13 cellular contexts compared by ENCODE assay signal in genomic region chr1:244945109-244945671, GRCh38.
A peak's percentile ranks its signal among the peaks of the same experiment; 100 is the strongest.
DNase-seq lines count a peak whose midpoint lies in the region; ATAC-seq and TF ChIP-seq lines count a peak whose summit lies in the region.
"Had no signal": no experiment of that assay in that cellular context is flagged by ENCODE, and none has a peak within 500 bp of the region (broad histone marks: within the 10 kb centered on the region; RNA-seq: fewer than 3 reads in every experiment).

No MANE protein-coding gene starts in this region.

- H3K27me3 Mint-ChIP-seq in stimulated activated naive CD8-positive, alpha-beta T cell treated with anti-CD3 and anti-CD28 coated beads, Interleukin-15, amount 100 ng/mL, for 72 hours = peaks cover 10% of the 10 kb centered on the region

- no peak overlapping the region for H3K9ac ChIP-seq in SK-N-SH
- H3K9ac ChIP-seq: neural progenitor cell had no signal

- no peaks in the 10 kb centered on the region for H3K4me1 ChIP-seq in SK-N-SH (ENCODE audit: control insufficient read depth in 1 of 2, insufficient read depth in 2 of 2, low read depth in 1 of 2, low read length in 1 of 2)
- H3K4me1 ChIP-seq: BE2C, neural progenitor cell had no signal

- H3K9me3 ChIP-seq in SK-N-SH = no peaks in the 10 kb centered on the region
- H3K9me3 ChIP-seq: BE2C had no signal

- no peak overlapping the region for H3K4me3 Mint-ChIP-seq in stimulated activated naive CD8-positive, alpha-beta T cell treated with anti-CD3 and anti-CD28 coated beads, Interleukin-15, amount 100 ng/mL, for 72 hours
- H3K4me3 Mint-ChIP-seq: neural progenitor cell had no signal

- no peaks in the 10 kb centered on the region for H3F3A ChIP-seq in SK-N-SH (replicated peaks; ENCODE audit: insufficient read depth)

- H3K27ac Mint-ChIP-seq in stimulated activated naive CD8-positive, alpha-beta T cell treated with anti-CD3 and anti-CD28 coated beads, Interleukin-15, amount 100 ng/mL, for 72 hours = no peak overlapping the region
- H3K27ac Mint-ChIP-seq: neural progenitor cell had no signal

- no peak overlapping the region for H3K4me2 ChIP-seq in SK-N-SH
- H3K4me2 ChIP-seq: neural progenitor cell had no signal

- H3K4me1 Mint-ChIP-seq in stimulated activated naive CD8-positive, alpha-beta T cell treated with anti-CD3 and anti-CD28 coated beads, Interleukin-15, amount 100 ng/mL, for 72 hours = no peaks in the 10 kb centered on the region
- H3K4me1 Mint-ChIP-seq: neural progenitor cell had no signal

- TF ChIP-seq RAD21 in SK-N-SH (IDR thresholded peaks at IDR 0.05; ENCODE audit: low read length) = no peak

- DNase-seq in GM10266 (ENCODE audit: extremely low spot score) = peak; percentile 32
- DNase-seq in SK-N-SH = no peak
- DNase-seq in stimulated activated naive CD4-positive, alpha-beta T cell (lab: John Stamatoyannopoulos, UW) = no peak
- DNase-seq in stimulated activated naive CD8-positive, alpha-beta T cell treated with anti-CD3 and anti-CD28 coated beads, Interleukin-15, amount 100 ng/mL, for 72 hours = no peak
- DNase-seq in NCI-H2227 (lab: John Stamatoyannopoulos, UW; ENCODE audit: unreplicated experiment) = no peak
- DNase-seq: activated naive CD4-positive, alpha-beta T cell treated with Interleukin-2 at 50 U/mL for 16 hours; BE2C; Kasumi-1; PC-3 had no signal

- POLR2A ChIA-PET in SK-N-SH (lab: Yijun Ruan, JAX) = no interaction called here

- no peak overlapping the region for H2AFZ ChIP-seq in SK-N-SH (ENCODE audit: low read depth)
- H2AFZ ChIP-seq: neural progenitor cell had no signal

- CTCF ChIA-PET in SK-N-SH (lab: Yijun Ruan, JAX) = interaction anchor here (0.8 kb wide), 1 partner anchor 97 kb away, joined by 3 read pairs; no protein-coding TSS in a partner anchor

- H3K79me2 ChIP-seq in SK-N-SH (ENCODE audit: insufficient read depth) = no peaks in the 10 kb centered on the region

- 53% methylated on average over 3 of the region's 3 CpGs for WGBS in SK-N-SH (ENCODE audit: low lambda C conversion rate)

- no peak for TF ChIP-seq EP300 in SK-N-SH (IDR thresholded peaks at IDR 0.05; ENCODE audit: borderline replicate concordance in 1 of 2, low read depth in 1 of 2, low read length in 1 of 2)

- H3K4me3 ChIP-seq in SK-N-SH (ENCODE audit: low read depth in 2 of 2, low read length in 1 of 2) = no peak overlapping the region
- H3K4me3 ChIP-seq: neural progenitor cell had no signal

- H3K27me3 ChIP-seq in SK-N-SH (ENCODE audit: insufficient read depth) = no peaks in the 10 kb centered on the region
- H3K27me3 ChIP-seq: BE2C, neural progenitor cell had no signal

- no peak for TF ChIP-seq CTCF in GM10266 (IDR thresholded peaks at IDR 0.05; ENCODE audit: control insufficient read depth, insufficient read depth, low read depth, missing control alignments)
- no peak for TF ChIP-seq CTCF in SK-N-SH (IDR thresholded peaks at IDR 0.05)

- no peak overlapping the region for H3K27ac ChIP-seq in SK-N-SH (ENCODE audit: low read depth in 2 of 2, low read length in 1 of 2)
- H3K27ac ChIP-seq: neural progenitor cell had no signal

- H3K9me2 ChIP-seq in SK-N-SH = no peaks in the 10 kb centered on the region

- no peaks in the 10 kb centered on the region for H4K20me1 ChIP-seq in SK-N-SH (ENCODE audit: insufficient read depth)

- no peaks in the 10 kb centered on the region for H3K9me3 Mint-ChIP-seq in stimulated activated naive CD8-positive, alpha-beta T cell treated with anti-CD3 and anti-CD28 coated beads, Interleukin-15, amount 100 ng/mL, for 72 hours
- H3K9me3 Mint-ChIP-seq: neural progenitor cell had no signal

- no peaks in the 10 kb centered on the region for H3K36me3 ChIP-seq in SK-N-SH (replicated peaks in 1 of 2; ENCODE audit: control insufficient read depth in 1 of 2, insufficient read depth in 2 of 2, low read length in 1 of 2)
- H3K36me3 ChIP-seq: BE2C, neural progenitor cell had no signal

- ATAC-seq in GM19351 (IDR thresholded peaks at IDR 0.05; ENCODE audit: unreplicated experiment) (peak; percentile 79), HG02852 (IDR thresholded peaks at IDR 0.05; ENCODE audit: unreplicated experiment) (peak; percentile 87), HG03575 (IDR thresholded peaks at IDR 0.05; ENCODE audit: extremely low read depth, insufficient number of reproducible peaks, low FRiP score, unreplicated experiment) (peak; percentile 58)
- no peak for ATAC-seq in stimulated activated naive CD8-positive, alpha-beta T cell treated with anti-CD3 and anti-CD28 coated beads, Interleukin-15, amount 100 ng/mL, for 72 hours
- ATAC-seq: PC-3 had no signal

TF ChIP-seq in SK-N-SH, 30 proteins besides CTCF, POLR2A, EP300 and RAD21:
- TF ChIP-seq FOSL2 (IDR thresholded peaks at IDR 0.05; ENCODE audit: borderline replicate concordance, low read depth) (no peak), GABPA (IDR thresholded peaks at IDR 0.05; ENCODE audit: low read depth) (no peak), SMC3 (IDR thresholded peaks at IDR 0.05; ENCODE audit: low read depth, low read length) (no peak), TEAD4 (IDR thresholded peaks at IDR 0.05; ENCODE audit: borderline replicate concordance, insufficient read depth) (no peak), PBX3 (IDR thresholded peaks at IDR 0.05) (no peak), MXI1 (IDR thresholded peaks at IDR 0.05; ENCODE audit: low read depth, low read length) (no peak)
